Comparison of ENCODE assay signal across 18 cellular contexts in the genomic region with DNA sequence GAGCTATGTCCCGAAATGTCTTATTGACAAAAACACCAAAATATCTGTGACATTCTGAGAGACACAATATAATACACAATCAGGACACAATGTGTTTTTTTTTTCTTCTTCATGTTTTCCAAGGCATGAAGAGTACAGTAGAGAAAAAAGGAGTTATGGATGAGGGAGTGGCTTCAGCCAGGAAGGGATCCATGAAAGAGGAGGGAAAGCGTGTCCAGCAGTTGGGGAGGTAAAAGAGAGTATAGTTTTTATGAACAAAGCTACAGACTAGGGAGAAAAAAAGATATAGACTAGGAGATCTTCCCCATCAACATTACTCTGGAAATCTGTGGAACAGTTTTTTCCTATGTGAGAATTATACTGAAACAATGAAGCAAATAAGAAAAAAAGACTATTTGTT. TPM values are rescaled to one million over a fixed set of nuclear protein-coding genes. Genes with fewer than 3 reads are reported as not detected.
DNase-seq lines count a peak whose midpoint lies in the region; ATAC-seq and TF ChIP-seq lines count a peak whose summit lies in the region.
"Had no signal": no experiment of that assay in that cellular context is flagged by ENCODE, and none has a peak within 500 bp of the region (broad histone marks: within the 10 kb centered on the region; RNA-seq: fewer than 3 reads in every experiment).

No MANE protein-coding gene starts in this region.

- H3K4me3 ChIP-seq in GM23248 (no peak overlapping the region), sigmoid colon (no peak overlapping the region)
- H3K4me3 ChIP-seq: BLaER1, HAP-1 had no signal

- no peak overlapping the region for H3K9ac ChIP-seq in GM23248
- H3K9ac ChIP-seq: BLaER1 had no signal

- H3K27ac ChIP-seq in GM23248 (no peak overlapping the region), sigmoid colon (peak overlapping the region in 3 of 4 donors; percentile 53 to 76 (median 73))
- H3K27ac ChIP-seq: 22Rv1, BLaER1, C4-2B had no signal

- H3F3A ChIP-seq in GM23248 (ENCODE audit: insufficient read depth): no peaks in the 10 kb centered on the region

- TF ChIP-seq EP300 in sigmoid colon (IDR thresholded peaks at IDR 0.05): no peak

- intact Hi-C loops in sigmoid colon (cut with DNase I) (no loop called here), posterior vena cava (cut with DNase I) (no loop called here), CD14-positive monocyte (cut with micrococcal nuclease) (no loop called here)

- peaks cover 10% of the 10 kb centered on the region for H3K4me1 Mint-ChIP-seq in nephron
- H3K4me1 Mint-ChIP-seq in CD14-positive monocyte: no peaks in the 10 kb centered on the region
- H3K4me1 Mint-ChIP-seq: B cell had no signal

- TF ChIP-seq CTCF in nephron (IDR thresholded peaks at IDR 0.05; ENCODE audit: unreplicated experiment in 3 of 3) (no peak), sigmoid colon (IDR thresholded peaks at IDR 0.05) (no peak), CD14-positive monocyte (IDR thresholded peaks at IDR 0.05) (no peak)

- H3K9me3 ChIP-seq in GM23248 (ENCODE audit: low read depth) (no peaks in the 10 kb centered on the region), sigmoid colon (no peaks in the 10 kb centered on the region)
- H3K9me3 ChIP-seq: HAP-1 had no signal

- H3K27me3 Mint-ChIP-seq in nephron (ENCODE audit: low read depth) (peaks cover 4% of the 10 kb centered on the region), CD14-positive monocyte (ENCODE audit: low read depth in 3 of 3) (peaks cover 1 to 3% (median 2%) of the 10 kb centered on the region in 3 donors)

- no peak for TF ChIP-seq POLR2A in sigmoid colon (IDR thresholded peaks at IDR 0.05)

- H4K20me1 ChIP-seq in GM23248 (ENCODE audit: insufficient read depth): no peaks in the 10 kb centered on the region
- H4K20me1 ChIP-seq: BLaER1 had no signal

- H3K27ac Mint-ChIP-seq in nephron (peak overlapping the region in 2 of 3 experiments; percentile 4 to 6), CD14-positive monocyte (no peak overlapping the region)
- H3K27ac Mint-ChIP-seq: B cell; CD4-positive, alpha-beta T cell had no signal

- H3K36me3 Mint-ChIP-seq in nephron (ENCODE audit: low read depth): no peaks in the 10 kb centered on the region
- no peaks in the 10 kb centered on the region for H3K36me3 Mint-ChIP-seq in CD14-positive monocyte

- no peaks in the 10 kb centered on the region for H3K36me3 ChIP-seq in GM23248 (ENCODE audit: low read depth)
- no peaks in the 10 kb centered on the region for H3K36me3 ChIP-seq in sigmoid colon
- H3K36me3 ChIP-seq: BLaER1, HAP-1 had no signal

- H2AFZ ChIP-seq in GM23248: peak overlapping the region; percentile 47; the same call in 1 of the 2 replicates

- in situ Hi-C loops in GM23248 (cut with MboI): no loop called here

- H3K4me2 ChIP-seq in GM23248 (ENCODE audit: unreplicated experiment): no peak overlapping the region
- H3K4me2 ChIP-seq: BLaER1 had no signal

- H3K4me3 Mint-ChIP-seq in nephron (no peak overlapping the region), CD14-positive monocyte (no peak overlapping the region)
- H3K4me3 Mint-ChIP-seq: B cell; CD4-positive, alpha-beta T cell had no signal

- 83 to 88% methylated on average over 2 of the region's 2 CpGs for WGBS in GM23248 (ENCODE audit: low coverage in 1 of 2, low lambda C conversion rate in 2 of 2, missing lambda C conversion rate in 2 of 2), 2 experiments
- WGBS in sigmoid colon, 2 donors: 82 to 90% methylated on average over 2 of the region's 2 CpGs

- H3K9me2 ChIP-seq in GM23248 (ENCODE audit: insufficient read depth): 0 out of 2 replicates have a peak, but pooled peaks cover 4% of the 10 kb centered on the region

- H3K4me1 ChIP-seq in GM23248 (ENCODE audit: insufficient read depth) (peaks cover 8% of the 10 kb centered on the region; the same call in 1 of the 2 replicates), sigmoid colon (peaks cover 0 to 30% (median 26%) of the 10 kb centered on the region in 4 donors)
- H3K4me1 ChIP-seq: BLaER1 had no signal

- DNase-seq in GM23248 (no peak), sigmoid colon (no peak), posterior vena cava (ENCODE audit: low spot score) (no peak), CD14-positive monocyte (ENCODE audit: low spot score) (no peak)
- DNase-seq: Calu3; CD4-positive, alpha-beta T cell; COR-L47; DMS53; DMS79 treated with DMSO at 0.1 percent for 48 hours; GF-D8; GOT3 had no signal

- H3K9me3 Mint-ChIP-seq in nephron: peaks cover under 1% of the 10 kb centered on the region
- peaks cover 4 to 17% (median 10%) of the 10 kb centered on the region in 7 donors for H3K9me3 Mint-ChIP-seq in CD14-positive monocyte
- H3K9me3 Mint-ChIP-seq: CD4-positive, alpha-beta T cell had no signal

- H3K79me2 ChIP-seq in GM23248 (ENCODE audit: insufficient read depth): no peaks in the 10 kb centered on the region

- H3K27me3 ChIP-seq in GM23248 (replicated peaks; ENCODE audit: insufficient read depth) (no peaks in the 10 kb centered on the region), sigmoid colon (no peaks in the 10 kb centered on the region)
- H3K27me3 ChIP-seq: BLaER1 had no signal

- no peak for ATAC-seq in HG03097 (IDR thresholded peaks at IDR 0.05; ENCODE audit: low FRiP score, unreplicated experiment)

RNA-seq across cellular contexts. Expression of a gene that starts 38.9 kb away (rescaled TPM):
- 51.2 and 61.3 TPM in 2 replicates for total RNA-seq in GM23248 (2014; rRNA removed; shearing (Covaris generic))
- polyA plus RNA-seq in GM23248 (2016; fragmentation: Nextera tagmentation; extraction: Ambion mirVana) (27.9 and 30.6 TPM in 2 replicates), sigmoid colon (1 to 10 TPM; 3.6 to 8.8 (median 6.2) TPM), CD14-positive monocyte (1 to 10 TPM; 4.2 to 5.1 TPM)
- total RNA-seq in sigmoid colon (10 to 100 TPM; 10.7 to 14.7 (median 12.4) TPM), posterior vena cava (10 to 100 TPM; 10.8 to 12.8 TPM)

RNA-seq across cellular contexts. Expression of a gene that starts 56.5 kb away (rescaled TPM):
- 78.6 and 81.7 TPM in 2 replicates for total RNA-seq in GM23248 (2014; rRNA removed; shearing (Covaris generic))
- polyA plus RNA-seq in GM23248 (2016; fragmentation: Nextera tagmentation; extraction: Ambion mirVana): 46.9 and 49.1 TPM in 2 replicates
- total RNA-seq in sigmoid colon: 100 to 1,000 TPM; 115 to 188 (median 167) TPM
- 10 to 100 TPM in 1 of 3 donors, 1 to 10 TPM in 2; 3.5 to 10.1 (median 7.8) TPM for polyA plus RNA-seq in sigmoid colon
- 10 to 100 TPM; 46.6 to 73.9 TPM for total RNA-seq in posterior vena cava
- polyA plus RNA-seq in CD14-positive monocyte: under 1 TPM; 0.25 to 0.46 TPM

Comparison
In these comparisons a context has a peak if more than half of its experiments do, and no peak if none do; other contexts are left out.
1. H3K27ac Mint-ChIP-seq: peak in nephron (2 of 3); none in CD14-positive monocyte (0 of 7).